In genomic region chr6:41728073-41728936, GRCh38 we compare ENCODE assay signal across 10 cellular contexts. TPM values are rescaled to one million over a fixed set of nuclear protein-coding genes. Genes with fewer than 3 reads are reported as not detected.
DNase-seq lines count a peak whose midpoint lies in the region; ATAC-seq and TF ChIP-seq lines count a peak whose summit lies in the region.
"Had no signal": no experiment of that assay in that cellular context is flagged by ENCODE, and none has a peak within 500 bp of the region (broad histone marks: within the 10 kb centered on the region; RNA-seq: fewer than 3 reads in every experiment).

No MANE protein-coding gene starts in this region.

- ATAC-seq in stimulated activated memory B cell treated with anti-CD40 and anti-IgM and Interleukin-4, amounts not matched to agents 10 μg/mL and 1 μg/mL and 100 μg/mL, for 72 hours, result peak; percentile 31
- no peak for ATAC-seq in gastroesophageal sphincter
- no peak for ATAC-seq in GM18498 (IDR thresholded peaks at IDR 0.05; ENCODE audit: unreplicated experiment)

- H3K27ac Mint-ChIP-seq in stimulated activated memory B cell treated with anti-CD40 and anti-IgM and Interleukin-4, amounts not matched to agents 10 μg/mL and 1 μg/mL and 100 μg/mL, for 72 hours, result peak overlapping the region; percentile 95
- H3K27ac Mint-ChIP-seq in progenitor cell of endocrine pancreas, result no peak overlapping the region

- peaks cover 0 to 89% (median 26%) of the 10 kb centered on the region in 3 donors for H3K4me1 ChIP-seq in gastroesophageal sphincter

- H3K4me3 ChIP-seq in gastroesophageal sphincter, result no peak overlapping the region

- DNase-seq in NCI-H1105 treated with DMSO at 0.1 percent for 48 hours (lab: John Stamatoyannopoulos, UW), result peak; percentile 67
- no peak for DNase-seq in RWPE1 (ENCODE audit: low spot score)
- DNase-seq in inferior parietal cortex (ENCODE audit: extremely low spot score), result peak; percentile 13
- DNase-seq in HUDEP-2 (lab: John Stamatoyannopoulos, UW; ENCODE audit: unreplicated experiment in 76 of 76), result no peak
- DNase-seq in progenitor cell of endocrine pancreas (ENCODE audit: low spot score, unreplicated experiment), result no peak
- DNase-seq: KBM-7 had no signal

- H3K9me3 Mint-ChIP-seq in stimulated activated memory B cell treated with anti-CD40 and anti-IgM and Interleukin-4, amounts not matched to agents 10 μg/mL and 1 μg/mL and 100 μg/mL, for 72 hours, result no peaks in the 10 kb centered on the region
- no peaks in the 10 kb centered on the region for H3K9me3 Mint-ChIP-seq in progenitor cell of endocrine pancreas (ENCODE audit: low read depth)

- peaks cover 0 to 4% of the 10 kb centered on the region in 2 donors for H3K36me3 ChIP-seq in gastroesophageal sphincter

- TF ChIP-seq CTCF in RWPE1 (conservative IDR thresholded peaks at IDR 0.05; ENCODE audit: low read depth) (no peak), gastroesophageal sphincter (IDR thresholded peaks at IDR 0.05) (no peak), progenitor cell of endocrine pancreas (IDR thresholded peaks at IDR 0.05; ENCODE audit: unreplicated experiment) (no peak)

- peaks cover 89% of the 10 kb centered on the region for H3K4me1 Mint-ChIP-seq in stimulated activated memory B cell treated with anti-CD40 and anti-IgM and Interleukin-4, amounts not matched to agents 10 μg/mL and 1 μg/mL and 100 μg/mL, for 72 hours
- H3K4me1 Mint-ChIP-seq in progenitor cell of endocrine pancreas (ENCODE audit: low read depth), result peaks cover 6% of the 10 kb centered on the region

- POLR2A ChIA-PET in RWPE1 (lab: Yijun Ruan, JAX; ENCODE audit: low non-redundant PET), result no interaction called here

- H3K27ac ChIP-seq in RWPE1 (peak overlapping the region; percentile 98), gastroesophageal sphincter (no peak overlapping the region)

- no peak for TF ChIP-seq POLR2A in gastroesophageal sphincter (IDR thresholded peaks at IDR 0.05)

- TF ChIP-seq EP300 in gastroesophageal sphincter (IDR thresholded peaks at IDR 0.05), result no peak

- peak overlapping the region; percentile 90 for H3K4me3 Mint-ChIP-seq in stimulated activated memory B cell treated with anti-CD40 and anti-IgM and Interleukin-4, amounts not matched to agents 10 μg/mL and 1 μg/mL and 100 μg/mL, for 72 hours
- no peak overlapping the region for H3K4me3 Mint-ChIP-seq in progenitor cell of endocrine pancreas (ENCODE audit: low read depth)

- no peaks in the 10 kb centered on the region for H3K27me3 ChIP-seq in gastroesophageal sphincter

- peaks cover 22% of the 10 kb centered on the region for H3K36me3 Mint-ChIP-seq in stimulated activated memory B cell treated with anti-CD40 and anti-IgM and Interleukin-4, amounts not matched to agents 10 μg/mL and 1 μg/mL and 100 μg/mL, for 72 hours
- H3K36me3 Mint-ChIP-seq in progenitor cell of endocrine pancreas (ENCODE audit: insufficient read depth), result no peaks in the 10 kb centered on the region

- 71 to 100% methylated on average over 4 to 9 of the region's 19 CpGs for WGBS in gastroesophageal sphincter (ENCODE audit: low coverage in 1 of 2), 2 donors

- H3K9me3 ChIP-seq in gastroesophageal sphincter, result no peaks in the 10 kb centered on the region

- CTCF ChIA-PET in RWPE1 (lab: Yijun Ruan, JAX), result interaction anchor here (0.6 kb wide), 1 partner anchor 13 kb away, joined by 7 read pairs; no protein-coding TSS in a partner anchor

- H3K27me3 Mint-ChIP-seq in stimulated activated memory B cell treated with anti-CD40 and anti-IgM and Interleukin-4, amounts not matched to agents 10 μg/mL and 1 μg/mL and 100 μg/mL, for 72 hours, result no peaks in the 10 kb centered on the region
- H3K27me3 Mint-ChIP-seq in progenitor cell of endocrine pancreas, result peaks cover 30% of the 10 kb centered on the region

RNA-seq across cellular contexts. Expression of gene TFEB, which starts 7.1 kb away (rescaled TPM):
- total RNA-seq in gastroesophageal sphincter (10 to 100 TPM; 16.6 to 42.8 (median 26.1) TPM), progenitor cell of endocrine pancreas (0.48 and 0.55 TPM in 2 replicates)

RNA-seq across cellular contexts. Expression of gene PGC, which starts 18.9 kb away (rescaled TPM):
- total RNA-seq in gastroesophageal sphincter, result under 1 TPM in 1 of 4 donors, not detected in 3; 0.62 TPM
- total RNA-seq in progenitor cell of endocrine pancreas, result not detected in 2 replicates
- total RNA-seq: SK-MEL-5 had no signal

RNA-seq across cellular contexts. Expression of gene FRS3, which starts 51.4 kb away (rescaled TPM):
- total RNA-seq in gastroesophageal sphincter, result 1 to 10 TPM; 1.3 to 6.5 (median 4.0) TPM
- total RNA-seq in progenitor cell of endocrine pancreas, result 6.3 and 7.6 TPM in 2 replicates

RNA-seq across cellular contexts. Expression of gene PRICKLE4, which starts 52.3 kb away (rescaled TPM):
- total RNA-seq in gastroesophageal sphincter, result 1 to 10 TPM in 3 of 4 donors, under 1 TPM in 1; 0.94 to 5.0 (median 2.3) TPM
- 4.3 and 4.9 TPM in 2 replicates for total RNA-seq in progenitor cell of endocrine pancreas
- total RNA-seq: SK-MEL-5 had no signal

RNA-seq across cellular contexts. Expression of gene TOMM6, which starts 59.2 kb away (rescaled TPM):
- total RNA-seq in gastroesophageal sphincter (100 to 1,000 TPM in 1 of 4 donors, 10 to 100 TPM in 3; 74.2 to 120 (median 91.3) TPM), progenitor cell of endocrine pancreas (172 and 184 TPM in 2 replicates)

Comparison
In these comparisons a context has a peak if more than half of its experiments do, and no peak if none do; other contexts are left out.
1. DNase-seq: peak in NCI-H1105 treated with DMSO at 0.1 percent for 48 hours (single experiment) and inferior parietal cortex (single experiment); none in RWPE1 (single experiment), HUDEP-2 (0 of 76) and progenitor cell of endocrine pancreas (single experiment).
2. RNA of gene TFEB, which starts 7.1 kb away (total RNA-seq): 16.6 to 42.8 TPM in gastroesophageal sphincter; 0.48 to 0.55 TPM in progenitor cell of endocrine pancreas; every median in the first group is over 10 times any median in the second.